In genomic region chr11:83191986-83192385, GRCh38 we compare ENCODE assay signal across 11 cellular contexts. TPM values are rescaled to one million over a fixed set of nuclear protein-coding genes. Genes with fewer than 3 reads are reported as not detected.
A peak's percentile ranks its signal among the peaks of the same experiment; 100 is the strongest.
DNase-seq lines count a peak whose midpoint lies in the region; ATAC-seq and TF ChIP-seq lines count a peak whose summit lies in the region.
"Had no signal": no experiment of that assay in that cellular context is flagged by ENCODE, and none has a peak within 500 bp of the region (broad histone marks: within the 10 kb centered on the region; RNA-seq: fewer than 3 reads in every experiment).

No MANE protein-coding gene starts in this region.

- peaks cover 46% of the 10 kb centered on the region for H3K4me1 Mint-ChIP-seq in stimulated activated naive CD8-positive, alpha-beta T cell treated with anti-CD3 and anti-CD28 coated beads, Interleukin-15, Interleukin-2, amounts not matched to agents 100 ng/mL and 50 ng/mL, for 24 hours (ENCODE audit: low read depth)
- H3K4me1 Mint-ChIP-seq in activated naive CD8-positive, alpha-beta T cell treated with anti-CD3 and anti-CD28 coated beads, Interleukin-2, amount 10 ng/mL, durations not matched to agents 7 days and 5 days, result peaks cover 29% of the 10 kb centered on the region
- peaks cover 26% of the 10 kb centered on the region for H3K4me1 Mint-ChIP-seq in mesothelial cell of epicardium

- DNase-seq in stimulated activated naive CD8-positive, alpha-beta T cell treated with anti-CD3 and anti-CD28 coated beads, Interleukin-15, Interleukin-2, amounts not matched to agents 100 U/mL and 50 U/mL, for 24 hours, result no peak
- no peak for DNase-seq in activated naive CD8-positive, alpha-beta T cell treated with anti-CD3 and anti-CD28 coated beads, Interleukin-2, amount 10 ng/mL, durations not matched to agents 7 days and 5 days
- DNase-seq in mesothelial cell of epicardium (ENCODE audit: low spot score in 2 of 2, unreplicated experiment in 2 of 2) (no peak), NCI-H2196 (lab: John Stamatoyannopoulos, UW; ENCODE audit: unreplicated experiment) (no peak), amygdala (lab: John Stamatoyannopoulos, UW) (no peak), SW480 (ENCODE audit: low spot score) (no peak), NOMO-1 treated with DMSO at 0.1 percent for 48 hours (lab: John Stamatoyannopoulos, UW; ENCODE audit: unreplicated experiment) (no peak)
- DNase-seq: aorta; SHP77; stimulated activated CD4-positive, alpha-beta T cell treated with anti-CD3 and anti-CD28 coated beads, Interleukin-2, amount 100 ng/mL, for 48 hours had no signal

- ATAC-seq in stimulated activated naive CD8-positive, alpha-beta T cell treated with anti-CD3 and anti-CD28 coated beads, Interleukin-15, Interleukin-2, amounts not matched to agents 100 U/mL and 50 U/mL, for 24 hours, result no peak
- no peak for ATAC-seq in activated naive CD8-positive, alpha-beta T cell treated with anti-CD3 and anti-CD28 coated beads, Interleukin-2, amount 10 ng/mL, durations not matched to agents 7 days and 5 days (ENCODE audit: low read depth)

- H3K4me3 Mint-ChIP-seq in stimulated activated naive CD8-positive, alpha-beta T cell treated with anti-CD3 and anti-CD28 coated beads, Interleukin-15, Interleukin-2, amounts not matched to agents 100 ng/mL and 50 ng/mL, for 24 hours, result peak overlapping the region; percentile 99
- H3K4me3 Mint-ChIP-seq in activated naive CD8-positive, alpha-beta T cell treated with anti-CD3 and anti-CD28 coated beads, Interleukin-2, amount 10 ng/mL, durations not matched to agents 7 days and 5 days, result peak overlapping the region; percentile 94
- peak overlapping the region; percentile 98 for H3K4me3 Mint-ChIP-seq in mesothelial cell of epicardium

- POLR2A ChIA-PET in activated naive CD8-positive, alpha-beta T cell treated with anti-CD3 and anti-CD28 coated beads, Interleukin-2, amount 10 ng/mL, durations not matched to agents 7 days and 5 days (lab: Charles Lee), result no interaction called here

- H3K36me3 Mint-ChIP-seq in stimulated activated naive CD8-positive, alpha-beta T cell treated with anti-CD3 and anti-CD28 coated beads, Interleukin-15, Interleukin-2, amounts not matched to agents 100 ng/mL and 50 ng/mL, for 24 hours (ENCODE audit: low read depth), result peaks cover 55% of the 10 kb centered on the region
- H3K36me3 Mint-ChIP-seq in activated naive CD8-positive, alpha-beta T cell treated with anti-CD3 and anti-CD28 coated beads, Interleukin-2, amount 10 ng/mL, durations not matched to agents 7 days and 5 days, result peaks cover 13% of the 10 kb centered on the region
- peaks cover 18% of the 10 kb centered on the region for H3K36me3 Mint-ChIP-seq in mesothelial cell of epicardium

- H3K9me3 Mint-ChIP-seq in stimulated activated naive CD8-positive, alpha-beta T cell treated with anti-CD3 and anti-CD28 coated beads, Interleukin-15, Interleukin-2, amounts not matched to agents 100 ng/mL and 50 ng/mL, for 24 hours, result no peaks in the 10 kb centered on the region
- no peaks in the 10 kb centered on the region for H3K9me3 Mint-ChIP-seq in activated naive CD8-positive, alpha-beta T cell treated with anti-CD3 and anti-CD28 coated beads, Interleukin-2, amount 10 ng/mL, durations not matched to agents 7 days and 5 days
- no peaks in the 10 kb centered on the region for H3K9me3 Mint-ChIP-seq in mesothelial cell of epicardium

- TF ChIP-seq CTCF in mesothelial cell of epicardium (IDR thresholded peaks at IDR 0.05; ENCODE audit: unreplicated experiment), result no peak

- peak overlapping the region; percentile 97 for H3K27ac Mint-ChIP-seq in stimulated activated naive CD8-positive, alpha-beta T cell treated with anti-CD3 and anti-CD28 coated beads, Interleukin-15, Interleukin-2, amounts not matched to agents 100 ng/mL and 50 ng/mL, for 24 hours
- H3K27ac Mint-ChIP-seq in activated naive CD8-positive, alpha-beta T cell treated with anti-CD3 and anti-CD28 coated beads, Interleukin-2, amount 10 ng/mL, durations not matched to agents 7 days and 5 days, result peak overlapping the region; percentile 94
- peak overlapping the region; percentile 99 for H3K27ac Mint-ChIP-seq in mesothelial cell of epicardium

- no peaks in the 10 kb centered on the region for H3K27me3 Mint-ChIP-seq in stimulated activated naive CD8-positive, alpha-beta T cell treated with anti-CD3 and anti-CD28 coated beads, Interleukin-15, Interleukin-2, amounts not matched to agents 100 ng/mL and 50 ng/mL, for 24 hours
- no peaks in the 10 kb centered on the region for H3K27me3 Mint-ChIP-seq in activated naive CD8-positive, alpha-beta T cell treated with anti-CD3 and anti-CD28 coated beads, Interleukin-2, amount 10 ng/mL, durations not matched to agents 7 days and 5 days
- H3K27me3 Mint-ChIP-seq in mesothelial cell of epicardium (ENCODE audit: low read depth), result no peaks in the 10 kb centered on the region

RNA-seq across cellular contexts. Expression of gene ANKRD42, which starts 1.5 kb away (rescaled TPM):
- 1 to 10 TPM; 6.2 to 7.4 TPM for total RNA-seq in activated naive CD8-positive, alpha-beta T cell treated with anti-CD3 and anti-CD28 coated beads, Interleukin-2, amount 10 ng/mL, durations not matched to agents 7 days and 5 days
- 6.9 to 7.8 TPM (median 7.0 TPM) in 3 replicates for total RNA-seq in mesothelial cell of epicardium

RNA-seq across cellular contexts. Expression of gene PCF11, which starts 35.1 kb away (rescaled TPM):
- 100 to 1,000 TPM; 107 to 109 TPM for total RNA-seq in activated naive CD8-positive, alpha-beta T cell treated with anti-CD3 and anti-CD28 coated beads, Interleukin-2, amount 10 ng/mL, durations not matched to agents 7 days and 5 days
- 73.2 to 77.1 TPM (median 74.2 TPM) in 3 replicates for total RNA-seq in mesothelial cell of epicardium
